17 cellular contexts compared by ENCODE assay signal in genomic region chr13:103246581-103247200, GRCh38.
DNase-seq lines count a peak whose midpoint lies in the region; TF ChIP-seq lines count a peak whose summit lies in the region.
"Had no signal": no experiment of that assay in that cellular context is flagged by ENCODE, and none has a peak within 500 bp of the region (broad histone marks: within the 10 kb centered on the region; RNA-seq: fewer than 3 reads in every experiment).

No MANE protein-coding gene starts in this region.

- TF ChIP-seq CTCF in WERI-Rb-1 (IDR thresholded peaks at IDR 0.05; ENCODE audit: low read depth, low read length) (no peak), nephron progenitor cell (IDR thresholded peaks at IDR 0.05) (no peak)

- no peak overlapping the region for H3K4me3 ChIP-seq in WERI-Rb-1 (ENCODE audit: low read depth, low read length)
- H3K4me3 ChIP-seq: A549, GM23338 had no signal

- peaks cover 3% of the 10 kb centered on the region for H3K9me3 ChIP-seq in WERI-Rb-1 (ENCODE audit: severe bottlenecking)
- H3K9me3 ChIP-seq: A549, Caco-2 had no signal

- H3K4me1 Mint-ChIP-seq in nephron progenitor cell = no peaks in the 10 kb centered on the region
- H3K4me1 Mint-ChIP-seq: GM23338 had no signal

- H3K36me3 Mint-ChIP-seq in nephron progenitor cell (ENCODE audit: low read depth) = no peaks in the 10 kb centered on the region

- H3K27ac ChIP-seq in WERI-Rb-1 = 0 out of 2 replicates have a peak overlapping the region, but pooled peaks have one; percentile 2
- H3K27ac ChIP-seq: 22Rv1, A549, C4-2B had no signal

- H3K27me3 ChIP-seq in WERI-Rb-1 (ENCODE audit: insufficient read depth, low read depth, severe bottlenecking) = no peaks in the 10 kb centered on the region

- no peaks in the 10 kb centered on the region for H3K27me3 Mint-ChIP-seq in nephron progenitor cell (ENCODE audit: low read depth, poor library complexity)
- H3K27me3 Mint-ChIP-seq: CD4-positive, alpha-beta T cell had no signal

- H3K36me3 ChIP-seq in WERI-Rb-1 = no peaks in the 10 kb centered on the region

- peak overlapping the region; percentile 52 for H3K27ac Mint-ChIP-seq in nephron progenitor cell
- H3K27ac Mint-ChIP-seq: CD4-positive, alpha-beta T cell; GM23338 had no signal

- no peak overlapping the region for H3K4me3 Mint-ChIP-seq in nephron progenitor cell
- H3K4me3 Mint-ChIP-seq: CD4-positive, alpha-beta T cell; GM23338 had no signal

- H3K9me3 Mint-ChIP-seq in nephron progenitor cell = peaks cover 5% of the 10 kb centered on the region

- DNase-seq in NCI-H2171 treated with DMSO at 0.1 percent for 48 hours (lab: John Stamatoyannopoulos, UW) (peak; percentile 25), NCI-H2171 (lab: John Stamatoyannopoulos, UW) (no peak), WERI-Rb-1 (peak; percentile 93), nephron progenitor cell (no peak), NCI-H510A (lab: John Stamatoyannopoulos, UW) (no peak), NCI-H2029 (lab: John Stamatoyannopoulos, UW) (no peak)
- DNase-seq in activated naive CD4-positive, alpha-beta T cell treated with Interleukin-2 at 50 U/mL for 16 hours = no peak
- DNase-seq: AML-193; Caco-2; CD4-positive, alpha-beta T cell; DMS79 treated with DMSO at 0.1 percent for 48 hours; GF-D8; HCEC 1CT had no signal

Comparison
In these comparisons a context has a peak if more than half of its experiments do, and no peak if none do; other contexts are left out.
1. DNase-seq: peak in NCI-H2171 treated with DMSO at 0.1 percent for 48 hours (single experiment) and WERI-Rb-1 (single experiment); none in NCI-H2171 (single experiment), nephron progenitor cell (single experiment), NCI-H510A (single experiment), NCI-H2029 (single experiment) and activated naive CD4-positive, alpha-beta T cell treated with Interleukin-2 at 50 U/mL for 16 hours (single experiment).